8 cellular contexts compared by ENCODE assay signal in genomic region chr3:52897130-52898109, GRCh38. TPM values are rescaled to one million over a fixed set of nuclear protein-coding genes. Genes with fewer than 3 reads are reported as not detected.
DNase-seq lines count a peak whose midpoint lies in the region; ATAC-seq, FAIRE-seq and TF ChIP-seq lines count a peak whose summit lies in the region.

STIMATE (minus strand) TSS chr3:52897548; CDS start chr3:52897450, 98 bp downstream.

- H3K4me3 Mint-ChIP-seq in progenitor cell of endocrine pancreas (ENCODE audit: low read depth), result peak within 1 kb of the TSS; percentile 85

- no peaks in the 10 kb centered on the region for H3K27me3 Mint-ChIP-seq in progenitor cell of endocrine pancreas

- H3K4me3 ChIP-seq in adrenal gland (peak within 1 kb of the TSS; percentile 19 to 92 (median 62)), upper lobe of left lung (peak within 1 kb of the TSS; percentile 79 to 98 (median 96))

- TF ChIP-seq POLR2A in GM12892 (IDR thresholded peaks at IDR 0.05; ENCODE audit: low read depth, low read length) (peak; percentile 63; the same call in 1 of the 2 replicates), adrenal gland (IDR thresholded peaks at IDR 0.05) (peak; percentile 65 to 77), upper lobe of left lung (IDR thresholded peaks at IDR 0.05) (peak in 2 of 4 donors; percentile 65 to 82)

- no peaks in the 10 kb centered on the region for H3K9me3 Mint-ChIP-seq in progenitor cell of endocrine pancreas (ENCODE audit: low read depth)

- H3K4me1 Mint-ChIP-seq in progenitor cell of endocrine pancreas (ENCODE audit: low read depth), result peaks cover 10% of the 10 kb centered on the region

- WGBS in adrenal gland, 4 donors, result 0 to 1% (median 1%) methylated on average over 7 to 85 of the region's 85 CpGs
- WGBS in upper lobe of left lung, 2 donors, result 0 to 1% methylated on average over 4 to 14 of the region's 85 CpGs

- FAIRE-seq in GM12892 (lab: Jason Lieb, UNC), result peak; percentile 97

- no peaks in the 10 kb centered on the region for H3K27me3 ChIP-seq in adrenal gland
- no peaks in the 10 kb centered on the region for H3K27me3 ChIP-seq in upper lobe of left lung

- H3K36me3 ChIP-seq in adrenal gland (replicated peaks in 1 of 2) (no peaks in the 10 kb centered on the region), upper lobe of left lung (no peaks in the 10 kb centered on the region)

- intact Hi-C loops in T-helper 1 cell treated with Interleukin-12 subunit alpha and Interleukin-12 subunit beta and Interleukin-4 antibody, amounts not matched to agents 30 ng/mL and 1 ng/mL, for 36 hours (cut with micrococcal nuclease), result loop anchor here (1.0 to 10.0 kb wide), 12 partner anchors 127 to 995 kb away; partner anchors contain the start of genes DCP1A, GLT8D1, NEK4 and PBRM1
- intact Hi-C loops in adrenal gland (cut with DNase I) (no loop called here), left cardiac atrium (cut with DNase I) (no loop called here)

- TF ChIP-seq EP300 in upper lobe of left lung (IDR thresholded peaks at IDR 0.05), result no peak

- ATAC-seq in HG02678 (IDR thresholded peaks at IDR 0.05; ENCODE audit: unreplicated experiment) (peak; percentile 94), left cardiac atrium (peak; percentile 99 to 100), upper lobe of left lung (ENCODE audit: low FRiP score in 2 of 2) (peak; percentile 95 to 99)

- peak within 1 kb of the TSS in 4 of 5 donors; percentile 8 to 83 (median 65) for H3K27ac ChIP-seq in adrenal gland
- H3K27ac ChIP-seq in upper lobe of left lung, result peak within 1 kb of the TSS; percentile 74 to 89 (median 76)

- peak; percentile 96 for DNase-seq in GM12892 (ENCODE audit: insufficient read length)
- peak; percentile 76 to 80 (median 78) for DNase-seq in NCI-H1417 (lab: John Stamatoyannopoulos, UW)
- peak; percentile 83 to 90 (median 87) for DNase-seq in adrenal gland
- DNase-seq in left cardiac atrium, result peak; percentile 93
- peak; percentile 83 for DNase-seq in progenitor cell of endocrine pancreas (ENCODE audit: low spot score, unreplicated experiment)
- DNase-seq in upper lobe of left lung, result peak; percentile 94 to 98

- H3K9me3 ChIP-seq in adrenal gland (replicated peaks in 1 of 3) (no peaks in the 10 kb centered on the region), upper lobe of left lung (no peaks in the 10 kb centered on the region)

- peak within 1 kb of the TSS; percentile 70 for H3K27ac Mint-ChIP-seq in progenitor cell of endocrine pancreas

- H3K4me1 ChIP-seq in adrenal gland (replicated peaks in 1 of 2) (peaks cover 15 to 48% of the 10 kb centered on the region in 2 donors), upper lobe of left lung (peaks cover 36 to 47% (median 41%) of the 10 kb centered on the region in 4 donors)

- no peaks in the 10 kb centered on the region for H3K36me3 Mint-ChIP-seq in progenitor cell of endocrine pancreas (ENCODE audit: insufficient read depth)

- TF ChIP-seq CTCF in adrenal gland (IDR thresholded peaks at IDR 0.05) (no peak), progenitor cell of endocrine pancreas (IDR thresholded peaks at IDR 0.05; ENCODE audit: unreplicated experiment) (no peak), upper lobe of left lung (IDR thresholded peaks at IDR 0.05) (peak in 2 of 6 experiments; percentile 20 to 28)

RNA-seq across cellular contexts. Expression of gene STIMATE, which starts in this region (rescaled TPM):
- 4.5 TPM for polyA plus RNA-seq in GM12892 (2012; ENCODE audit: missing spikeins)
- total RNA-seq in T-helper 1 cell treated with Interleukin-12 subunit alpha and Interleukin-12 subunit beta and Interleukin-4 antibody, amounts not matched to agents 30 ng/mL and 1 ng/mL, for 36 hours, result 22.0 and 23.0 TPM in 2 replicates
- 10 to 100 TPM; 16.4 to 42.8 (median 22.2) TPM for total RNA-seq in adrenal gland
- 10 to 100 TPM; 15.4 to 28.2 (median 25.7) TPM for polyA plus RNA-seq in adrenal gland
- total RNA-seq in left cardiac atrium, result 10 to 100 TPM in 1 of 2 donors, 1 to 10 TPM in 1; 7.9 to 14.1 TPM
- total RNA-seq in progenitor cell of endocrine pancreas, result 17.4 and 18.4 TPM in 2 replicates
- 10 to 100 TPM; 39.7 to 87.0 (median 44.9) TPM for total RNA-seq in upper lobe of left lung

Comparison
In these comparisons a context has a peak if more than half of its experiments do, and no peak if none do; other contexts are left out.
1. Peak in every context shown above with its lines: DNase-seq, ATAC-seq, H3K4me3 ChIP-seq and H3K27ac ChIP-seq.